ENCODE assay signal across 8 cellular contexts in the genomic region with DNA sequence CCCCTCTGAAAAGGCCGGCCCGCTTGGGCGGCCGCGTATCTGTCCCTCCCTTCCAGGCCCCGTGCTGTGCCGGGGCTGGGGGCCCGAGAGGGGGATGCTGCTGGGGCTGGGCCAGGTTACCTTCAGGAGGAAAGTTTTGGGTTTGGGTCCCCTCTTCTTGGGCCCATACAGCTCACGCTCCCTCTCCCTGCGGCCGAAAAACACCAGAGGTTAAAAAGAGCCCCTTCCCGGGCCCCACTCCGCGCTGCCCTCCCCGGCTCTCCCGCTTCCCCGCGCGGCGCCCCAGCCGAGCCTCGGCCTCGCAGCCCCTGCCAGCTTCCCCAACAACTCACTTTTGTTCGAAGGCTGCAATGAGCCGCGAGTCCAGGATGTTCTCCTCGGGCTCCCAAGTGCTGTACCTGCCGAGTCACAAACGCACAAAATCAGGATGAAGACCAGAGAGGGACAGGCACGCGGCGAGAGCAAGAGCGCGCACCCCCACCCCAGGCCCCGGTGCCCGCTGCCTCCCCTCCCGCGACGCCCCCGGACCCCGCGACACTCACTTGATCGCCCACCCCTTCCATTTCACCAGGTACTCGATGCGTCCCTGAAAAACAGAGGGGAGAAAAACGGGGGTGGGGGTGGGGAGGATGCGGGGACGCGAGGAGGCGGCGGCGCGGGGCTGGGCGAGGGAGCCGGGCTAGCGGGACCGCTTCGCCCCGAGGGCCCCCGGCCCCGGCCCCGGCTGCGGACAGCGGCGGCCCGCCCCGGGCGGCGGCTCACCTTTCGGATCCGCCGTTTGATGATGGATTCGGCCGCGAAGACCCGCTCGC. TPM values are rescaled to one million over a fixed set of nuclear protein-coding genes. Genes with fewer than 3 reads are reported as not detected.
DNase-seq lines count a peak whose midpoint lies in the region; ATAC-seq and TF ChIP-seq lines count a peak whose summit lies in the region.

No MANE protein-coding gene starts in this region.

- DNase-seq in ACHN (peak; percentile 12), M059J (ENCODE audit: low read depth) (peak; percentile 26), right cardiac atrium (peak in 1 of 3 donors; percentile 64), retinal pigment epithelial cell (ENCODE audit: low read depth) (no peak), NCI-H2227 (lab: John Stamatoyannopoulos, UW; ENCODE audit: unreplicated experiment) (no peak), DMS79 treated with DMSO at 0.1 percent for 48 hours (lab: John Stamatoyannopoulos, UW) (no peak)
- DNase-seq in activated naive CD8-positive, alpha-beta T cell treated with anti-CD3 and anti-CD28 coated beads, Interleukin-2, amount 10 ng/mL, durations not matched to agents 7 days and 5 days, result peak; percentile 70

- H3K9me3 Mint-ChIP-seq in activated naive CD8-positive, alpha-beta T cell treated with anti-CD3 and anti-CD28 coated beads, Interleukin-2, amount 10 ng/mL, durations not matched to agents 7 days and 5 days, result no peaks in the 10 kb centered on the region

- H3K4me1 Mint-ChIP-seq in activated naive CD8-positive, alpha-beta T cell treated with anti-CD3 and anti-CD28 coated beads, Interleukin-2, amount 10 ng/mL, durations not matched to agents 7 days and 5 days, result peaks cover 34% of the 10 kb centered on the region

- H3K27me3 Mint-ChIP-seq in activated naive CD8-positive, alpha-beta T cell treated with anti-CD3 and anti-CD28 coated beads, Interleukin-2, amount 10 ng/mL, durations not matched to agents 7 days and 5 days, result peaks cover 17% of the 10 kb centered on the region

- WGBS in right cardiac atrium, result under 1% methylated on average over 77 of the region's 77 CpGs

- in situ Hi-C loops in ACHN (cut with HindIII; ENCODE audit: low pct_ligation_motif_present, low pct_unique_long_range_greater_than_20kb, low sequenced_read_pairs), result no loop called here

- POLR2A ChIA-PET in activated naive CD8-positive, alpha-beta T cell treated with anti-CD3 and anti-CD28 coated beads, Interleukin-2, amount 10 ng/mL, durations not matched to agents 7 days and 5 days (lab: Charles Lee), result interaction anchor here (0.5 to 4.1 kb wide), 11 partner anchors 10 to 641 kb away, joined by 3 to 32 read pairs (median 4); a partner anchor contains a TSS

- intact Hi-C loops in right cardiac atrium (cut with DNase I), result loop anchor here in 3 of 4 donors (2.0 to 10.0 kb wide), 5 partner anchors 53 to 251 kb away; no protein-coding TSS in a partner anchor

- H3K27me3 ChIP-seq in right cardiac atrium (ENCODE audit: control insufficient read depth, insufficient read depth), result no peaks in the 10 kb centered on the region

- peak overlapping the region; percentile 85 for H3K27ac ChIP-seq in right cardiac atrium (ENCODE audit: low read length)

- H3K4me1 ChIP-seq in right cardiac atrium (ENCODE audit: control insufficient read depth, insufficient read depth, low read length), result peaks cover 2% of the 10 kb centered on the region

- peaks cover 1% of the 10 kb centered on the region for H3K36me3 Mint-ChIP-seq in activated naive CD8-positive, alpha-beta T cell treated with anti-CD3 and anti-CD28 coated beads, Interleukin-2, amount 10 ng/mL, durations not matched to agents 7 days and 5 days

- H3K9me3 ChIP-seq in right cardiac atrium (ENCODE audit: control insufficient read depth, low read length), result no peaks in the 10 kb centered on the region

- H3K4me3 ChIP-seq in right cardiac atrium (ENCODE audit: low read length) (peak overlapping the region; percentile 98), retinal pigment epithelial cell (ENCODE audit: low read length) (peak overlapping the region; percentile 64)

- H3K4me3 Mint-ChIP-seq in activated naive CD8-positive, alpha-beta T cell treated with anti-CD3 and anti-CD28 coated beads, Interleukin-2, amount 10 ng/mL, durations not matched to agents 7 days and 5 days, result peak overlapping the region; percentile 90

- no peak for TF ChIP-seq CTCF in retinal pigment epithelial cell (conservative IDR thresholded peaks at IDR 0.05; ENCODE audit: low read depth, low read length)

- H3K27ac Mint-ChIP-seq in activated naive CD8-positive, alpha-beta T cell treated with anti-CD3 and anti-CD28 coated beads, Interleukin-2, amount 10 ng/mL, durations not matched to agents 7 days and 5 days, result peak overlapping the region; percentile 88

- ATAC-seq in GM19372 (IDR thresholded peaks at IDR 0.05; ENCODE audit: low read depth, unreplicated experiment), result peak; percentile 34
- peak; percentile 11 for ATAC-seq in activated naive CD8-positive, alpha-beta T cell treated with anti-CD3 and anti-CD28 coated beads, Interleukin-2, amount 10 ng/mL, durations not matched to agents 7 days and 5 days (ENCODE audit: low read depth)
- peak; percentile 2 for ATAC-seq in right cardiac atrium

RNA-seq across cellular contexts. Expression of a gene that starts 0.5 kb away (rescaled TPM):
- 12.2 and 18.4 TPM in 2 replicates for total RNA-seq in M059J (2014; rRNA removed; shearing (Covaris generic))
- total RNA-seq in activated naive CD8-positive, alpha-beta T cell treated with anti-CD3 and anti-CD28 coated beads, Interleukin-2, amount 10 ng/mL, durations not matched to agents 7 days and 5 days, result 10 to 100 TPM; 66.0 to 66.4 TPM
- 10 to 100 TPM; 50.9 to 65.9 (median 56.6) TPM for total RNA-seq in right cardiac atrium
- 27.0 TPM for polyA plus RNA-seq in right cardiac atrium

RNA-seq across cellular contexts. Expression of a gene that starts 27.7 kb away (rescaled TPM):
- 0.76 and 1.9 TPM in 2 replicates for total RNA-seq in M059J (2014; rRNA removed; shearing (Covaris generic))
- 1 to 10 TPM; 5.9 to 6.8 TPM for total RNA-seq in activated naive CD8-positive, alpha-beta T cell treated with anti-CD3 and anti-CD28 coated beads, Interleukin-2, amount 10 ng/mL, durations not matched to agents 7 days and 5 days
- 10 to 100 TPM; 23.8 to 51.1 (median 38.4) TPM for total RNA-seq in right cardiac atrium
- polyA plus RNA-seq in right cardiac atrium, result 32.3 TPM

Comparison
In these comparisons a context has a peak if more than half of its experiments do, and no peak if none do; other contexts are left out.
1. DNase-seq: peak in ACHN (single experiment), M059J (single experiment) and activated naive CD8-positive, alpha-beta T cell treated with anti-CD3 and anti-CD28 coated beads, Interleukin-2, amount 10 ng/mL, durations not matched to agents 7 days and 5 days (single experiment); none in retinal pigment epithelial cell (single experiment), NCI-H2227 (single experiment) and DMS79 treated with DMSO at 0.1 percent for 48 hours (single experiment).
2. Peak in every context shown above with its lines, with median percentiles within 50 percentile points of each other: ATAC-seq.